24 cellular contexts compared by ENCODE assay signal in genomic region chr5:121525731-121526130, GRCh38.
"Had no signal": no experiment of that assay in that cellular context is flagged by ENCODE, and none has a peak within 500 bp of the region (broad histone marks: within the 10 kb centered on the region; RNA-seq: fewer than 3 reads in every experiment).

No MANE protein-coding gene starts in this region.

- H3K9me3 ChIP-seq: pancreas had no signal

- DNase-seq: activated CD4-positive, alpha-beta T cell treated with anti-CD3 and anti-CD28 coated beads, Interleukin-2, amount 10 ng/mL, durations not matched to agents 24 days and 14 days; activated CD8-positive, alpha-beta memory T cell treated with anti-CD3 and anti-CD28 coated beads, Interleukin-2, amount 10 ng/mL, durations not matched to agents 7 days and 5 days; activated CD8-positive, alpha-beta T cell treated with anti-CD3 and anti-CD28 coated beads for 36 hours; activated gamma-delta T cell; activated naive CD4-positive, alpha-beta T cell treated with anti-CD3 and anti-CD28 coated beads, Interleukin-2, amount 50 U/mL, for 16 hours; activated naive CD8-positive, alpha-beta T cell treated with anti-CD3 and anti-CD28 coated beads, Interleukin-2, amount 50 U/mL, for 24 hours; activated T-cell treated with anti-CD3 and anti-CD28 coated beads for 4 hours; anterior cingulate cortex; caudate nucleus; effector memory CD4-positive, alpha-beta T cell; heart left ventricle; left colon; pancreas; psoas muscle; stimulated activated CD4-positive, alpha-beta T cell treated with anti-CD3 and anti-CD28 coated beads, Interleukin-4, amount 100 ng/mL, for 4 hours; stimulated activated naive CD8-positive, alpha-beta T cell treated with anti-CD3 and anti-CD28 coated beads, Interleukin-15, amount 100 ng/mL, for 72 hours; tibial artery had no signal

- H3K27ac Mint-ChIP-seq: activated CD4-positive, alpha-beta T cell treated with anti-CD3 and anti-CD28 coated beads, Interleukin-2, amount 10 ng/mL, durations not matched to agents 24 days and 14 days; activated CD8-positive, alpha-beta memory T cell treated with anti-CD3 and anti-CD28 coated beads, Interleukin-2, amount 10 ng/mL, durations not matched to agents 7 days and 5 days; activated CD8-positive, alpha-beta T cell treated with anti-CD3 and anti-CD28 coated beads for 36 hours; activated naive CD8-positive, alpha-beta T cell treated with anti-CD3 and anti-CD28 coated beads, Interleukin-2, amount 50 U/mL, for 24 hours; activated T-helper 1 cell treated with anti-CD3 and anti-CD28 coated beads, Interleukin-12 subunit alpha, Interleukin-12 subunit beta, Interleukin-2, Interleukin-4 antibody, amounts not matched to agents 30 ng/mL and 10 ng/mL and 1 ng/mL, durations not matched to agents 14 hours and 24 hours and 36 hours; brain; memory B cell; nephron; stimulated activated naive CD8-positive, alpha-beta T cell treated with anti-CD3 and anti-CD28 coated beads, Interleukin-15, amount 100 ng/mL, for 72 hours had no signal

- H3K27me3 ChIP-seq: heart left ventricle, neutrophil, pancreas, right atrium auricular region, tibial artery had no signal

- H3K9me3 Mint-ChIP-seq: activated CD4-positive, alpha-beta T cell treated with anti-CD3 and anti-CD28 coated beads, Interleukin-2, amount 10 ng/mL, durations not matched to agents 24 days and 14 days; activated T-helper 1 cell treated with anti-CD3 and anti-CD28 coated beads, Interleukin-12 subunit alpha, Interleukin-12 subunit beta, Interleukin-2, Interleukin-4 antibody, amounts not matched to agents 30 ng/mL and 10 ng/mL and 1 ng/mL, durations not matched to agents 14 hours and 24 hours and 36 hours; nephron had no signal

- H3K4me3 Mint-ChIP-seq: activated CD4-positive, alpha-beta T cell treated with anti-CD3 and anti-CD28 coated beads, Interleukin-2, amount 10 ng/mL, durations not matched to agents 24 days and 14 days; activated CD8-positive, alpha-beta memory T cell treated with anti-CD3 and anti-CD28 coated beads, Interleukin-2, amount 10 ng/mL, durations not matched to agents 7 days and 5 days; activated CD8-positive, alpha-beta T cell treated with anti-CD3 and anti-CD28 coated beads for 36 hours; activated naive CD8-positive, alpha-beta T cell treated with anti-CD3 and anti-CD28 coated beads, Interleukin-2, amount 50 U/mL, for 24 hours; activated T-helper 1 cell treated with anti-CD3 and anti-CD28 coated beads, Interleukin-12 subunit alpha, Interleukin-12 subunit beta, Interleukin-2, Interleukin-4 antibody, amounts not matched to agents 30 ng/mL and 10 ng/mL and 1 ng/mL, durations not matched to agents 14 hours and 24 hours and 36 hours; brain; memory B cell; nephron; stimulated activated naive CD8-positive, alpha-beta T cell treated with anti-CD3 and anti-CD28 coated beads, Interleukin-15, amount 100 ng/mL, for 72 hours had no signal

- H3K4me1 Mint-ChIP-seq: activated CD4-positive, alpha-beta T cell treated with anti-CD3 and anti-CD28 coated beads, Interleukin-2, amount 10 ng/mL, durations not matched to agents 24 days and 14 days; activated CD8-positive, alpha-beta memory T cell treated with anti-CD3 and anti-CD28 coated beads, Interleukin-2, amount 10 ng/mL, durations not matched to agents 7 days and 5 days; activated naive CD8-positive, alpha-beta T cell treated with anti-CD3 and anti-CD28 coated beads, Interleukin-2, amount 50 U/mL, for 24 hours; brain; memory B cell; nephron; stimulated activated naive CD8-positive, alpha-beta T cell treated with anti-CD3 and anti-CD28 coated beads, Interleukin-15, amount 100 ng/mL, for 72 hours had no signal

- H3K36me3 ChIP-seq: heart left ventricle, neutrophil, pancreas, right atrium auricular region, tibial artery had no signal

- H3K27me3 Mint-ChIP-seq: activated CD4-positive, alpha-beta T cell treated with anti-CD3 and anti-CD28 coated beads, Interleukin-2, amount 10 ng/mL, durations not matched to agents 24 days and 14 days; activated CD8-positive, alpha-beta memory T cell treated with anti-CD3 and anti-CD28 coated beads, Interleukin-2, amount 10 ng/mL, durations not matched to agents 7 days and 5 days; activated CD8-positive, alpha-beta T cell treated with anti-CD3 and anti-CD28 coated beads for 36 hours; activated naive CD8-positive, alpha-beta T cell treated with anti-CD3 and anti-CD28 coated beads, Interleukin-2, amount 50 U/mL, for 24 hours; memory B cell; stimulated activated naive CD8-positive, alpha-beta T cell treated with anti-CD3 and anti-CD28 coated beads, Interleukin-15, amount 100 ng/mL, for 72 hours had no signal

- H3K4me3 ChIP-seq: heart left ventricle, pancreas, psoas muscle, right atrium auricular region, tibial artery had no signal

- H3K36me3 Mint-ChIP-seq: activated CD8-positive, alpha-beta memory T cell treated with anti-CD3 and anti-CD28 coated beads, Interleukin-2, amount 10 ng/mL, durations not matched to agents 7 days and 5 days; brain; memory B cell had no signal

- H3K4me1 ChIP-seq: heart left ventricle, pancreas, psoas muscle, right atrium auricular region, tibial artery had no signal

- H3K27ac ChIP-seq: heart left ventricle, neutrophil, pancreas, psoas muscle, right atrium auricular region, tibial artery, VCaP had no signal
